Comparison of ENCODE assay signal across 21 cellular contexts in genomic region chr5:1473746-1474145, GRCh38. TPM values are rescaled to one million over a fixed set of nuclear protein-coding genes. Genes with fewer than 3 reads are reported as not detected.
A peak's percentile ranks its signal among the peaks of the same experiment; 100 is the strongest.
DNase-seq lines count a peak whose midpoint lies in the region; ATAC-seq, FAIRE-seq and TF ChIP-seq lines count a peak whose summit lies in the region.
"Had no signal": no experiment of that assay in that cellular context is flagged by ENCODE, and none has a peak within 500 bp of the region (broad histone marks: within the 10 kb centered on the region; RNA-seq: fewer than 3 reads in every experiment).

No MANE protein-coding gene starts in this region.

- H3K27ac Mint-ChIP-seq in memory B cell = peak overlapping the region; percentile 60
- H3K27ac Mint-ChIP-seq in stimulated activated effector memory CD8-positive, alpha-beta T cell treated with anti-CD3 and anti-CD28 coated beads, Interleukin-12 subunit alpha, Interleukin-12 subunit beta, amount 100 ng/mL, for 72 hours = peak overlapping the region; percentile 34
- H3K27ac Mint-ChIP-seq: CD8-positive, alpha-beta T cell had no signal

- peak; percentile 29 for DNase-seq in cardiac septum (ENCODE audit: low spot score)
- no peak for DNase-seq in right cardiac atrium
- DNase-seq in H7 = peak; percentile 36
- DNase-seq in memory B cell (ENCODE audit: low spot score in 2 of 2) = no peak
- DNase-seq in stimulated activated effector memory CD8-positive, alpha-beta T cell treated with anti-CD3 and anti-CD28 coated beads, Interleukin-12 subunit alpha, Interleukin-12 subunit beta, amount 100 ng/mL, for 72 hours (ENCODE audit: low spot score in 2 of 2) = no peak
- DNase-seq in GM12891 (ENCODE audit: insufficient read length, low spot score) = no peak
- DNase-seq: CD8-positive, alpha-beta T cell; COR-L47; DMS153; DND-41; GDM1; GM23248 had no signal

- no peaks in the 10 kb centered on the region for H3K27me3 ChIP-seq in right cardiac atrium (ENCODE audit: control insufficient read depth, insufficient read depth)
- H3K27me3 ChIP-seq in H7 (ENCODE audit: control insufficient read depth, insufficient read depth, low read length) = no peaks in the 10 kb centered on the region
- H3K27me3 ChIP-seq: BE2C had no signal

- peaks cover 8% of the 10 kb centered on the region for H3K4me1 Mint-ChIP-seq in memory B cell
- peaks cover 21% of the 10 kb centered on the region for H3K4me1 Mint-ChIP-seq in stimulated activated effector memory CD8-positive, alpha-beta T cell treated with anti-CD3 and anti-CD28 coated beads, Interleukin-12 subunit alpha, Interleukin-12 subunit beta, amount 100 ng/mL, for 72 hours

- peaks cover 35% of the 10 kb centered on the region for H3K36me3 ChIP-seq in H7 (replicated peaks; ENCODE audit: control insufficient read depth, insufficient read depth, low read length)

- no peaks in the 10 kb centered on the region for H3K9me3 ChIP-seq in right cardiac atrium (ENCODE audit: control insufficient read depth, low read length)
- H3K9me3 ChIP-seq: BE2C had no signal

- no peaks in the 10 kb centered on the region for H3K9me3 Mint-ChIP-seq in memory B cell
- H3K9me3 Mint-ChIP-seq in stimulated activated effector memory CD8-positive, alpha-beta T cell treated with anti-CD3 and anti-CD28 coated beads, Interleukin-12 subunit alpha, Interleukin-12 subunit beta, amount 100 ng/mL, for 72 hours = no peaks in the 10 kb centered on the region
- H3K9me3 Mint-ChIP-seq: CD8-positive, alpha-beta T cell; IgD-negative memory B cell had no signal

- H3K36me3 Mint-ChIP-seq in memory B cell = peaks cover 25% of the 10 kb centered on the region
- peaks cover 81% of the 10 kb centered on the region for H3K36me3 Mint-ChIP-seq in stimulated activated effector memory CD8-positive, alpha-beta T cell treated with anti-CD3 and anti-CD28 coated beads, Interleukin-12 subunit alpha, Interleukin-12 subunit beta, amount 100 ng/mL, for 72 hours

- no peak overlapping the region for H3K27ac ChIP-seq in right cardiac atrium (ENCODE audit: low read length)
- H3K27ac ChIP-seq: C4-2B, GM23248 had no signal

- no peak overlapping the region for H3K4me3 Mint-ChIP-seq in memory B cell
- H3K4me3 Mint-ChIP-seq in stimulated activated effector memory CD8-positive, alpha-beta T cell treated with anti-CD3 and anti-CD28 coated beads, Interleukin-12 subunit alpha, Interleukin-12 subunit beta, amount 100 ng/mL, for 72 hours = no peak overlapping the region
- H3K4me3 Mint-ChIP-seq: CD8-positive, alpha-beta T cell; IgD-negative memory B cell had no signal

- H3K27me3 Mint-ChIP-seq in memory B cell = no peaks in the 10 kb centered on the region
- H3K27me3 Mint-ChIP-seq: IgD-negative memory B cell had no signal

- no peaks in the 10 kb centered on the region for H3K4me1 ChIP-seq in right cardiac atrium (ENCODE audit: control insufficient read depth, insufficient read depth, low read length)
- H3K4me1 ChIP-seq: BE2C had no signal

- TF ChIP-seq POLR2A in GM12891 (IDR thresholded peaks at IDR 0.05; ENCODE audit: low read depth, low read length) = no peak

- H3K4me3 ChIP-seq in right cardiac atrium (ENCODE audit: low read length) = no peak overlapping the region
- H3K4me3 ChIP-seq in H7 (ENCODE audit: insufficient read depth, low read depth, low read length) = no peak overlapping the region
- H3K4me3 ChIP-seq: GM23248 had no signal

- 96% methylated on average over 12 of the region's 12 CpGs for WGBS in right cardiac atrium

- no peak for ATAC-seq in right cardiac atrium
- ATAC-seq in memory B cell (ENCODE audit: low read depth) = no peak
- ATAC-seq in stimulated activated effector memory CD8-positive, alpha-beta T cell treated with anti-CD3 and anti-CD28 coated beads, Interleukin-12 subunit alpha, Interleukin-12 subunit beta, amount 100 ng/mL, for 72 hours = no peak
- no peak for ATAC-seq in HG03342 (IDR thresholded peaks at IDR 0.05; ENCODE audit: unreplicated experiment)
- ATAC-seq: CD8-positive, alpha-beta T cell had no signal

- intact Hi-C loops in cardiac septum (cut with DNase I) = no loop called here
- intact Hi-C loops in right cardiac atrium (cut with DNase I) = no loop called here

- FAIRE-seq in GM12891 (lab: Jason Lieb, UNC) = no peak
- FAIRE-seq: A204.1, D721Med, GM18507, H54 had no signal

TF ChIP-seq in GM12891, 5 proteins besides CTCF, POLR2A, EP300 and RAD21:
- TF ChIP-seq POU2F2 (IDR thresholded peaks at IDR 0.05; ENCODE audit: low read depth, low read length) = no peak

RNA-seq across cellular contexts. Expression of gene SLC6A3, which starts 28.5 kb away (rescaled TPM):
- total RNA-seq in cardiac septum = 0.19 TPM
- not detected for total RNA-seq in right cardiac atrium
- polyA plus RNA-seq in right cardiac atrium = not detected
- total RNA-seq in H7 (2014; rRNA removed; shearing (Covaris generic)) = 0.07 TPM in 2 replicates
- 0.05 TPM for polyA plus RNA-seq in GM12891 (2012; ENCODE audit: low read depth, missing spikeins)
- total RNA-seq: CD8-positive, alpha-beta T cell; GM23248; HT1080 had no signal
- polyA plus RNA-seq: GM23248, IgD-negative memory B cell had no signal

RNA-seq across cellular contexts. Expression of gene LPCAT1, which starts 50.0 kb away (rescaled TPM):
- total RNA-seq in cardiac septum (14.7 TPM), right cardiac atrium (10 to 100 TPM; 11.0 to 19.7 (median 15.5) TPM)
- 15.6 TPM for polyA plus RNA-seq in right cardiac atrium
- 70.2 and 77.5 TPM in 2 replicates for total RNA-seq in H7 (2014; rRNA removed; shearing (Covaris generic))
- polyA plus RNA-seq in GM12891 (2012; ENCODE audit: low read depth, missing spikeins) = 54.4 TPM

Comparison
In these comparisons a context has a peak if more than half of its experiments do, and no peak if none do; other contexts are left out.
1. DNase-seq: peak in cardiac septum (single experiment) and H7 (single experiment); none in right cardiac atrium (0 of 3), memory B cell (0 of 2), stimulated activated effector memory CD8-positive, alpha-beta T cell treated with anti-CD3 and anti-CD28 coated beads, Interleukin-12 subunit alpha, Interleukin-12 subunit beta, amount 100 ng/mL, for 72 hours (0 of 2) and GM12891 (single experiment).